Comparison of ENCODE assay signal across 1 cellular context in the genomic region with DNA sequence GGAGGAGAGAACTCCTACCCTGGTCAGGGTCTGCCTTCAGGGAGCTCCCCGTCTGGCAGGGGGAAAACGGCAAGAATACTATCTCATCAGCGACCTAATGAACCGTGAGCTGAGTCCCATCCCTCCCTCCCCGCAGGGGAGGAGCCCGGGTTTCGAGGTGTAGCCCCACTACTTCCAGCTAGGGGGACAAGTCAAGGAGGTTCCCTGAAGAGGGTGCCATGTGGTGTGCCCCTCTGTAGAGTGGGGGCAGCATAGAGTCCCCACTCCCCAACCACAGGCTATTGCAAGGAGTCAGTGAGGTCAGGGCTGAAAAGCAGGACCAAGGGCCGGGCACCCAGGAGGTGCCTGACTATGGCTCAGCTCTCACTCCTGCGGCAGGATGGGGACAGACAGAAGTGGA.
TF ChIP-seq lines count a peak whose summit lies in the region.

No MANE protein-coding gene starts in this region.

TF ChIP-seq in HepG2, 621 proteins besides CTCF, POLR2A, EP300 and RAD21:
- TF ChIP-seq TBL1XR1 (IDR thresholded peaks at IDR 0.05; ENCODE audit: borderline replicate concordance, low read length, partially characterized antibody) (no peak), TARDBP (CRISPR knock-in tag; IDR thresholded peaks at IDR 0.05) (no peak), KLF6 (CRISPR knock-in tag; IDR thresholded peaks at IDR 0.05) (no peak), CC2D1A (CRISPR knock-in tag; IDR thresholded peaks at IDR 0.05) (no peak), CCDC6 (CRISPR knock-in tag; IDR thresholded peaks at IDR 0.05) (no peak), RFX1 (IDR thresholded peaks at IDR 0.05) (no peak), ZC3H4 (CRISPR knock-in tag; IDR thresholded peaks at IDR 0.05; ENCODE audit: borderline replicate concordance) (no peak), EED (CRISPR knock-in tag; IDR thresholded peaks at IDR 0.05) (no peak), NR2C2 (CRISPR knock-in tag; IDR thresholded peaks at IDR 0.05; ENCODE audit: borderline replicate concordance) (no peak), ZNF710 (CRISPR knock-in tag; IDR thresholded peaks at IDR 0.05; ENCODE audit: borderline replicate concordance) (no peak), FOXK1 (CRISPR knock-in tag; IDR thresholded peaks at IDR 0.05; ENCODE audit: borderline replicate concordance, low read depth) (no peak), HCFC1 (IDR thresholded peaks at IDR 0.05; ENCODE audit: low read depth, low read length) (no peak), ZNF282 (IDR thresholded peaks at IDR 0.05; ENCODE audit: partially characterized antibody) (no peak), U2AF2 (IDR thresholded peaks at IDR 0.05; ENCODE audit: low read depth, low read length) (no peak)
- TF ChIP-seq, protein P1, sequence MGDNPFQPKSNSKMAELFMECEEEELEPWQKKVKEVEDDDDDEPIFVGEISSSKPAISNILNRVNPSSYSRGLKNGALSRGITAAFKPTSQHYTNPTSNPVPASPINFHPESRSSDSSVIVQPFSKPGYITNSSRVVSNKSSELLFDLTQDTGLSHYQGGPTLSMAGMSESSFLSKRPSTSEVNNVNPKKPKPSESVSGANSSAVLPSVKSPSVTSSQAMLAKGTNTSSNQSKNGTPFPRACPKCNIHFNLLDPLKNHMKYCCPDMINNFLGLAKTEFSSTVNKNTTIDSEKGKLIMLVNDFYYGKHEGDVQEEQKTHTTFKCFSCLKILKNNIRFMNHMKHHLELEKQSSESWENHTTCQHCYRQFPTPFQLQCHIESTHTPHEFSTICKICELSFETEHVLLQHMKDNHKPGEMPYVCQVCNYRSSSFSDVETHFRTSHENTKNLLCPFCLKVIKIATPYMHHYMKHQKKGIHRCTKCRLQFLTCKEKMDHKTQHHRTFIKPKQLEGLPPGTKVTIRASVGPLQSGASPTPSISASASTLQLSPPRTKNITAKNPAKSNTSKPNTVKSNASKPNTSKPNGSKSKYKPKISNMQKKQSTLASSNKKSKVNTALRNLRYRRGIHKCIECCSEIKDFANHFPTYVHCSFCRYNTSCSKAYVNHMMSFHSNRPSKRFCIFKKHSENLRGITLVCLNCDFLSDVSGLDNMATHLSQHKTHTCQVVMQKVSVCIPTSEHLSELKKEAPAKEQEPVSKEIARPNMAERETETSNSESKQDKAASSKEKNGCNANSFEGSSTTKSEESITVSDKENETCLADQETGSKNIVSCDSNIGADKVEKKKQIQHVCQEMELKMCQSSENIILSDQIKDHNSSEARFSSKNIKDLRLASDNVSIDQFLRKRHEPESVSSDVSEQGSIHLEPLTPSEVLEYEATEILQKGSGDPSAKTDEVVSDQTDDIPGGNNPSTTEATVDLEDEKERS (CRISPR knock-in tag; IDR thresholded peaks at IDR 0.05), result no peak
- TF ChIP-seq, protein P2, sequence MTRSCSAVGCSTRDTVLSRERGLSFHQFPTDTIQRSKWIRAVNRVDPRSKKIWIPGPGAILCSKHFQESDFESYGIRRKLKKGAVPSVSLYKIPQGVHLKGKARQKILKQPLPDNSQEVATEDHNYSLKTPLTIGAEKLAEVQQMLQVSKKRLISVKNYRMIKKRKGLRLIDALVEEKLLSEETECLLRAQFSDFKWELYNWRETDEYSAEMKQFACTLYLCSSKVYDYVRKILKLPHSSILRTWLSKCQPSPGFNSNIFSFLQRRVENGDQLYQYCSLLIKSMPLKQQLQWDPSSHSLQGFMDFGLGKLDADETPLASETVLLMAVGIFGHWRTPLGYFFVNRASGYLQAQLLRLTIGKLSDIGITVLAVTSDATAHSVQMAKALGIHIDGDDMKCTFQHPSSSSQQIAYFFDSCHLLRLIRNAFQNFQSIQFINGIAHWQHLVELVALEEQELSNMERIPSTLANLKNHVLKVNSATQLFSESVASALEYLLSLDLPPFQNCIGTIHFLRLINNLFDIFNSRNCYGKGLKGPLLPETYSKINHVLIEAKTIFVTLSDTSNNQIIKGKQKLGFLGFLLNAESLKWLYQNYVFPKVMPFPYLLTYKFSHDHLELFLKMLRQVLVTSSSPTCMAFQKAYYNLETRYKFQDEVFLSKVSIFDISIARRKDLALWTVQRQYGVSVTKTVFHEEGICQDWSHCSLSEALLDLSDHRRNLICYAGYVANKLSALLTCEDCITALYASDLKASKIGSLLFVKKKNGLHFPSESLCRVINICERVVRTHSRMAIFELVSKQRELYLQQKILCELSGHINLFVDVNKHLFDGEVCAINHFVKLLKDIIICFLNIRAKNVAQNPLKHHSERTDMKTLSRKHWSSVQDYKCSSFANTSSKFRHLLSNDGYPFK (CRISPR knock-in tag; IDR thresholded peaks at IDR 0.05; ENCODE audit: borderline replicate concordance), result no peak
